ENCODE assay signal across 29 cellular contexts in the genomic region with DNA sequence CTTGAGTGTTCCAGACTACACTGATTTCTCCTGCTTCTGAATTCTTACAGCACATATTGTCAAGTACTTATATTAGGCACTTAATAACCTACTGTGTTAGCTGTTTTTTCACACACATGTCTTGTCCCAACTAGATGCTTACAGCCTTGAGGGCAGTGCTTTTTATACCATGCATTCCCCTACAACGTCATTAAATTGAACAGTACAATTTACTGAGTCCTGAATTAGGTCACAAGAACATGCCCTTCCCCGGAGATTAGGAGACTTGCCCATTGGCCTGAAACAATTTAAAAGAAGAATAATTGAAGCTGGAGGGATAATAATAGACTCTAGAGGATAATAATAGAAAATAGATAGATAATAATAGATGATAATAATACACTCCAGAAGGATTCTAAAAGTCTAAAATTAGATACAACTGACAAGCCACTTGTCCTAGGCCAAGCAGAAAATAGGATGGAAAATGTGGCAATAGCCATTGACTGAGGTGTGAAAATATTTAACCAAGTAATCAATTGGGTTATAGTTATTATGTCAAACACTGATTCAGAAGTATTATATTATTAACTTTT.
"Had no signal": no experiment of that assay in that cellular context is flagged by ENCODE, and none has a peak within 500 bp of the region (broad histone marks: within the 10 kb centered on the region; RNA-seq: fewer than 3 reads in every experiment).

No MANE protein-coding gene starts in this region.

- DNase-seq: activated B cell treated with CpG ODN at 0.5 μM for 24 hours; activated CD4-positive, alpha-beta memory T cell treated with anti-CD3 and anti-CD28 coated beads for 36 hours; activated CD4-positive, alpha-beta T cell treated with anti-CD3 and anti-CD28 coated beads for 4 hours; activated CD4-positive, alpha-beta T cell treated with anti-CD3 and anti-CD28 coated beads, Interleukin-2, amount 50 U/mL, for 1 hour; activated CD4-positive, CD25-positive, alpha-beta regulatory T cell treated with anti-CD3 and anti-CD28 coated beads, Interleukin-2, amount 50 U/mL, for 72 hours; activated CD8-positive, alpha-beta memory T cell treated with anti-CD3 and anti-CD28 coated beads, Interleukin-2, amount 50 U/mL, for 4 hours; activated gamma-delta T cell treated with Interleukin-2 at 50 U/mL for 16 hours; activated naive CD4-positive, alpha-beta T cell treated with anti-CD3 and anti-CD28 coated beads for 36 hours; activated T-cell treated with anti-CD3 and anti-CD28 coated beads for 4 hours; activated T-cell treated with anti-CD3 and anti-CD28 coated beads, Interleukin-2, amount 50 U/mL, for 4 hours; adrenal gland; body of pancreas; central memory CD4-positive, alpha-beta T cell; NCI-H1092 treated with DMSO at 0.1 percent for 48 hours; NCI-H146; NCI-H187 treated with DMSO at 0.1 percent for 48 hours; NCI-H2081; NCI-H2171 treated with DMSO at 0.1 percent for 48 hours; NCI-H345; NCI-H524 treated with DMSO at 0.1 percent for 48 hours; NK-92 treated with Interleukin-12 subunit alpha and Interleukin-12 subunit beta, amount 100 ng/mL, for 24 hours; Peyer's patch; RPMI8226; SW 1271; T-helper 1 cell; T-helper 2 cell; T-helper 9 cell had no signal

- ATAC-seq: activated naive CD4-positive, alpha-beta T cell treated with anti-CD3 and anti-CD28 coated beads, Interleukin-2, amount 50 U/mL, for 72 hours; activated T-cell treated with anti-CD3 and anti-CD28 coated beads, Interleukin-2, amount 50 U/mL, for 4 hours; body of pancreas; PC-3 had no signal
